In the genomic region with DNA sequence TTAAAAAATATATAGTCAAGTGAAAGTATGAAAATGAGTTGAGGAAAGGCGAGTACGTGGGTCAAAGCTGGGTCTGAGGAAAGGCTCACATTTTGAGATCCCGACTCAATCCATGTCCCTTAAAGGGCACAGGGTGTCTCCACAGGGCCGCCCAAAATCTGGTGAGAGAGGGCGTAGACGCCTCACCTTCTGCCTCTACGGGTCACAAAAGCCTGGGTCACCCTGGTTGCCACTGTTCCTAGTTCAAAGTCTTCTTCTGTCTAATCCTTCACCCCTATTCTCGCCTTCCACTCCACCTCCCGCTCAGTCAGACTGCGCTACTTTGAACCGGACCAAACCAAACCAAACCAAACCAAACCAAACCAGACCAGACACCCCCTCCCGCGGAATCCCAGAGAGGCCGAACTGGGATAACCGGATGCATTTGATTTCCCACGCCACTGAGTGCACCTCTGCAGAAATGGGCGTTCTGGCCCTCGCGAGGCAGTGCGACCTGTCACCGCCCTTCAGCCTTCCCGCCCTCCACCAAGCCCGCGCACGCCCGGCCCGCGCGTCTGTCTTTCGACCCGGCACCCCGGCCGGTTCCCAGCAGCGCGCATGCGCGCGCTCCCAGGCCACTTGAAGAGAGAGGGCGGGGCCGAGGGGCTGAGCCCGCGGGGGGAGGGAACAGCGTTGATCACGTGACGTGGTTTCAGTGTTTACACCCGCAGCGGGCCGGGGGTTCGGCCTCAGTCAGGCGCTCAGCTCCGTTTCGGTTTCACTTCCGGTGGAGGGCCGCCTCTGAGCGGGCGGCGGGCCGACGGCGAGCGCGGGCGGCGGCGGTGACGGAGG, we compare ENCODE assay signal across 8 cellular contexts. TPM values are rescaled to one million over a fixed set of nuclear protein-coding genes. Genes with fewer than 3 reads are reported as not detected.
DNase-seq lines count a peak whose midpoint lies in the region; ATAC-seq and TF ChIP-seq lines count a peak whose summit lies in the region.

A gene (plus strand): TSS at position 728 of the 831 bp plus-strand sequence. CDS start 261 bp downstream, outside the sequence.

- H3K9me3 ChIP-seq in T-helper 17 cell (ENCODE audit: control insufficient read depth, low read length, poor library complexity, severe bottlenecking) (no peaks in the 10 kb centered on the region), psoas muscle (no peaks in the 10 kb centered on the region)

- H3K36me3 Mint-ChIP-seq in T-helper 17 cell (ENCODE audit: low read depth): no peaks in the 10 kb centered on the region

- H3K27ac Mint-ChIP-seq in T-helper 17 cell: peak within 1 kb of the TSS; percentile 93

- DNase-seq in NCI-H1694 (lab: John Stamatoyannopoulos, UW) (peak; percentile 91), T-helper 17 cell (peak; percentile 86 to 92 (median 88)), amygdala (lab: John Stamatoyannopoulos, UW) (peak; percentile 11 to 90 (median 75)), left ventricle myocardium superior (peak; percentile 95), psoas muscle (peak; percentile 92 to 96)

- peak within 1 kb of the TSS; percentile 84 for H3K4me3 ChIP-seq in psoas muscle
- peak within 1 kb of the TSS; percentile 83 for H3K4me3 ChIP-seq in urinary bladder (ENCODE audit: low read depth, low read length)

- H3K4me3 Mint-ChIP-seq in T-helper 17 cell: peak within 1 kb of the TSS; percentile 93

- intact Hi-C loops in left ventricle myocardium superior (cut with micrococcal nuclease) (no loop called here), psoas muscle (cut with DNase I) (no loop called here)

- no peaks in the 10 kb centered on the region for H3K27me3 ChIP-seq in psoas muscle (ENCODE audit: insufficient read depth in 3 of 3, low read length in 2 of 3)

- H3K27ac ChIP-seq in psoas muscle (peak within 1 kb of the TSS; percentile 87), urinary bladder (ENCODE audit: low read depth) (peak within 1 kb of the TSS; percentile 69)

- ATAC-seq in GM18499 (IDR thresholded peaks at IDR 0.05; ENCODE audit: insufficient read depth, unreplicated experiment) (peak; percentile 56), HG02885 (IDR thresholded peaks at IDR 0.05; ENCODE audit: poor library complexity, unreplicated experiment) (peak; percentile 85), T-helper 17 cell (peak; percentile 88), left ventricle myocardium superior (peak; percentile 97), psoas muscle (peak; percentile 95 to 98 (median 96))

- no peaks in the 10 kb centered on the region for H3K27me3 Mint-ChIP-seq in T-helper 17 cell

- 3 to 42% (median 22%) methylated on average over 17 to 62 of the region's 66 CpGs for WGBS in psoas muscle, 3 donors
- WGBS in urinary bladder: 7% methylated on average over 52 of the region's 66 CpGs

- H3K36me3 ChIP-seq in psoas muscle (ENCODE audit: insufficient read depth in 1 of 2, low read depth in 1 of 2) (no peaks in the 10 kb centered on the region), urinary bladder (ENCODE audit: insufficient read depth) (no peaks in the 10 kb centered on the region)

- H3K4me1 ChIP-seq in psoas muscle (peaks cover 3% of the 10 kb centered on the region), urinary bladder (ENCODE audit: insufficient read depth) (no peaks in the 10 kb centered on the region)

- no peak for TF ChIP-seq CTCF in psoas muscle (IDR thresholded peaks at IDR 0.05)

- H3K4me1 Mint-ChIP-seq in T-helper 17 cell: peaks cover 10% of the 10 kb centered on the region

RNA-seq across cellular contexts. Expression of the gene that starts here (rescaled TPM):
- 10 to 100 TPM; 75.2 to 83.1 TPM for total RNA-seq in T-helper 17 cell
- 28.6 TPM for total RNA-seq in left ventricle myocardium superior
- total RNA-seq in psoas muscle: 10 to 100 TPM; 10.5 to 11.8 (median 11.0) TPM
- 1 to 10 TPM; 6.0 to 9.7 (median 7.6) TPM for polyA plus RNA-seq in psoas muscle
- total RNA-seq in urinary bladder: 87.0 TPM
- 24.3 TPM for polyA plus RNA-seq in urinary bladder

Comparison
In these comparisons a context has a peak if more than half of its experiments do, and no peak if none do; other contexts are left out.
1. Peak in every context shown above with its lines: DNase-seq, ATAC-seq, H3K4me3 ChIP-seq and H3K27ac ChIP-seq.